2 cellular contexts compared by ENCODE assay signal in the genomic region with DNA sequence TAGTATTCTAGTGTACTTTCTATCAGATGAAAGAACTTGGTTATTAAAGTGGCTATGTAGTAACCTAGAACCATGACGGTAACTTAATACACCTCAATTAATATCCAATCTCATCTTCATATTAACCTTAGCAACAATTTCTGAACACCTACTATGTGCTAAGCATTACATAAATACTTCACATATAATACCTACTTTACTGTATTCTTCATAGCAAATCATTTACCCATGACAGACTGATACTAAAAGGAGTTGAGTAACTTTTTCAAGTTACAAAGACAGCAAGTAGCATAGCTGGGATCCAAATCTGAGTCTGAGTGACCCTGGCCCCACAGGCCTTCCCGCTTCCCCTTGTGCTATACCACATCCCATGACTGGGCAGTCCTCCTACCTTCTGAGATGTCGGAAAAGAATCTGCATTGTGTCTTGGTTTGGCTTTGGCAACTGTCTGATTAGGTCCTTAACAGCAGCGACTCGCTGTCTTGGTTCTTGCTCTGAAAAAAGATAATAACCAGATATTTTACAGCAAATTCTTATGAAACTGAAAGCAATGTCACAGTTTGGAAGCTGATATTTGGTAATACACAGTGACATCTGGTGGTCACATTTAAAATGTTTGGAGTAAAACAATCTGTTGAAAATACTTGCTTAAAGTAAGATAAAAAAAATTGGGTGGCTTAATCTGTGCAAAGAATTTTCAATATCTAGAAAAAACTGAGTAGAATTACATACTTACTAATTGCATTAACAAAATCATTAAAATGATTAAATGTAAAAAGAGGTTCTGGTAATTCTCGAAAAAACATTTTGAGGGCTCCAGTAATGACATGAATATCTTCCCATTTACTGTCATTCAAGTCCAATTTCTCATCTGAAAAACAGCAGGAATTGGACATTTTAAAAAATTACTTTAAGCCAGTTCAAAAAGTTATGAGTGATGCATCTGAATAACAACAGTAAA.
TF ChIP-seq lines count a peak whose summit lies in the region.

No MANE protein-coding gene starts in this region.

TF ChIP-seq in HCT116, 20 proteins besides CTCF, POLR2A, EP300 and RAD21:
- TF ChIP-seq POLR2AphosphoS5 (IDR thresholded peaks at IDR 0.05; ENCODE audit: low read depth, low read length): no peak
- no peak for TF ChIP-seq CBX3 (IDR thresholded peaks at IDR 0.05; ENCODE audit: low read depth)
- TF ChIP-seq, protein P1, sequence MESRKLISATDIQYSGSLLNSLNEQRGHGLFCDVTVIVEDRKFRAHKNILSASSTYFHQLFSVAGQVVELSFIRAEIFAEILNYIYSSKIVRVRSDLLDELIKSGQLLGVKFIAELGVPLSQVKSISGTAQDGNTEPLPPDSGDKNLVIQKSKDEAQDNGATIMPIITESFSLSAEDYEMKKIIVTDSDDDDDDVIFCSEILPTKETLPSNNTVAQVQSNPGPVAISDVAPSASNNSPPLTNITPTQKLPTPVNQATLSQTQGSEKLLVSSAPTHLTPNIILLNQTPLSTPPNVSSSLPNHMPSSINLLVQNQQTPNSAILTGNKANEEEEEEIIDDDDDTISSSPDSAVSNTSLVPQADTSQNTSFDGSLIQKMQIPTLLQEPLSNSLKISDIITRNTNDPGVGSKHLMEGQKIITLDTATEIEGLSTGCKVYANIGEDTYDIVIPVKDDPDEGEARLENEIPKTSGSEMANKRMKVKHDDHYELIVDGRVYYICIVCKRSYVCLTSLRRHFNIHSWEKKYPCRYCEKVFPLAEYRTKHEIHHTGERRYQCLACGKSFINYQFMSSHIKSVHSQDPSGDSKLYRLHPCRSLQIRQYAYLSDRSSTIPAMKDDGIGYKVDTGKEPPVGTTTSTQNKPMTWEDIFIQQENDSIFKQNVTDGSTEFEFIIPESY (IDR thresholded peaks at IDR 0.05; ENCODE audit: extremely low read depth, insufficient replicate concordance, low read length): no peak
- TF ChIP-seq SIN3A (IDR thresholded peaks at IDR 0.05; ENCODE audit: low read depth): no peak
- TF ChIP-seq SP1 (IDR thresholded peaks at IDR 0.05; ENCODE audit: low read depth): no peak
- no peak for TF ChIP-seq TCF7L2 (IDR thresholded peaks at IDR 0.05; ENCODE audit: borderline replicate concordance, extremely low read depth, insufficient read depth, insufficient read length)
- TF ChIP-seq, protein P2, sequence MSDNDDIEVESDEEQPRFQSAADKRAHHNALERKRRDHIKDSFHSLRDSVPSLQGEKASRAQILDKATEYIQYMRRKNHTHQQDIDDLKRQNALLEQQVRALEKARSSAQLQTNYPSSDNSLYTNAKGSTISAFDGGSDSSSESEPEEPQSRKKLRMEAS (IDR thresholded peaks at IDR 0.05): no peak
- TF ChIP-seq, protein P3, sequence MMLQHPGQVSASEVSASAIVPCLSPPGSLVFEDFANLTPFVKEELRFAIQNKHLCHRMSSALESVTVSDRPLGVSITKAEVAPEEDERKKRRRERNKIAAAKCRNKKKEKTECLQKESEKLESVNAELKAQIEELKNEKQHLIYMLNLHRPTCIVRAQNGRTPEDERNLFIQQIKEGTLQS (IDR thresholded peaks at IDR 0.05): no peak
- TF ChIP-seq EZH2phosphoT487 (IDR thresholded peaks at IDR 0.05; ENCODE audit: borderline replicate concordance): no peak
- TF ChIP-seq CEBPB (IDR thresholded peaks at IDR 0.05; ENCODE audit: low read depth): no peak

TF ChIP-seq in GM12878, 131 proteins besides CTCF, POLR2A, EP300 and RAD21:
- TF ChIP-seq SPI1 (IDR thresholded peaks at IDR 0.05; ENCODE audit: borderline replicate concordance, insufficient read depth, low read depth, low read length) (peak; percentile 59; the same call in 1 of the 2 replicates), RUNX3 (IDR thresholded peaks at IDR 0.05; ENCODE audit: low read length) (peak; percentile 37; the same call in 1 of the 2 replicates), KDM1A (IDR thresholded peaks at IDR 0.05; ENCODE audit: borderline replicate concordance) (no peak), CBFB (IDR thresholded peaks at IDR 0.05; ENCODE audit: low read depth) (no peak), DPF2 (IDR thresholded peaks at IDR 0.05) (peak; percentile 72), ZSCAN29 (IDR thresholded peaks at IDR 0.05) (no peak), CREM (IDR thresholded peaks at IDR 0.05; ENCODE audit: low read depth) (no peak), SMC3 (IDR thresholded peaks at IDR 0.05; ENCODE audit: borderline replicate concordance, low read length) (peak; percentile 65; the same call in 1 of the 2 replicates), EGR1 (IDR thresholded peaks at IDR 0.05; ENCODE audit: borderline replicate concordance in 1 of 2, low read depth in 2 of 2, low read length in 2 of 2) (no peak), SREBF2 (IDR thresholded peaks at IDR 0.05; ENCODE audit: low read length) (no peak), HDGF (IDR thresholded peaks at IDR 0.05) (peak; percentile 68; the same call in 1 of the 2 replicates), EED (IDR thresholded peaks at IDR 0.05; ENCODE audit: low read depth) (0 out of 2 replicates have a peak, but pooled peaks have one; percentile 27), CBX5 (IDR thresholded peaks at IDR 0.05; ENCODE audit: low read depth) (no peak), BRCA1 (IDR thresholded peaks at IDR 0.05; ENCODE audit: low read depth, low read length) (no peak), ZNF622 (IDR thresholded peaks at IDR 0.05) (no peak)
- TF ChIP-seq, protein P4, sequence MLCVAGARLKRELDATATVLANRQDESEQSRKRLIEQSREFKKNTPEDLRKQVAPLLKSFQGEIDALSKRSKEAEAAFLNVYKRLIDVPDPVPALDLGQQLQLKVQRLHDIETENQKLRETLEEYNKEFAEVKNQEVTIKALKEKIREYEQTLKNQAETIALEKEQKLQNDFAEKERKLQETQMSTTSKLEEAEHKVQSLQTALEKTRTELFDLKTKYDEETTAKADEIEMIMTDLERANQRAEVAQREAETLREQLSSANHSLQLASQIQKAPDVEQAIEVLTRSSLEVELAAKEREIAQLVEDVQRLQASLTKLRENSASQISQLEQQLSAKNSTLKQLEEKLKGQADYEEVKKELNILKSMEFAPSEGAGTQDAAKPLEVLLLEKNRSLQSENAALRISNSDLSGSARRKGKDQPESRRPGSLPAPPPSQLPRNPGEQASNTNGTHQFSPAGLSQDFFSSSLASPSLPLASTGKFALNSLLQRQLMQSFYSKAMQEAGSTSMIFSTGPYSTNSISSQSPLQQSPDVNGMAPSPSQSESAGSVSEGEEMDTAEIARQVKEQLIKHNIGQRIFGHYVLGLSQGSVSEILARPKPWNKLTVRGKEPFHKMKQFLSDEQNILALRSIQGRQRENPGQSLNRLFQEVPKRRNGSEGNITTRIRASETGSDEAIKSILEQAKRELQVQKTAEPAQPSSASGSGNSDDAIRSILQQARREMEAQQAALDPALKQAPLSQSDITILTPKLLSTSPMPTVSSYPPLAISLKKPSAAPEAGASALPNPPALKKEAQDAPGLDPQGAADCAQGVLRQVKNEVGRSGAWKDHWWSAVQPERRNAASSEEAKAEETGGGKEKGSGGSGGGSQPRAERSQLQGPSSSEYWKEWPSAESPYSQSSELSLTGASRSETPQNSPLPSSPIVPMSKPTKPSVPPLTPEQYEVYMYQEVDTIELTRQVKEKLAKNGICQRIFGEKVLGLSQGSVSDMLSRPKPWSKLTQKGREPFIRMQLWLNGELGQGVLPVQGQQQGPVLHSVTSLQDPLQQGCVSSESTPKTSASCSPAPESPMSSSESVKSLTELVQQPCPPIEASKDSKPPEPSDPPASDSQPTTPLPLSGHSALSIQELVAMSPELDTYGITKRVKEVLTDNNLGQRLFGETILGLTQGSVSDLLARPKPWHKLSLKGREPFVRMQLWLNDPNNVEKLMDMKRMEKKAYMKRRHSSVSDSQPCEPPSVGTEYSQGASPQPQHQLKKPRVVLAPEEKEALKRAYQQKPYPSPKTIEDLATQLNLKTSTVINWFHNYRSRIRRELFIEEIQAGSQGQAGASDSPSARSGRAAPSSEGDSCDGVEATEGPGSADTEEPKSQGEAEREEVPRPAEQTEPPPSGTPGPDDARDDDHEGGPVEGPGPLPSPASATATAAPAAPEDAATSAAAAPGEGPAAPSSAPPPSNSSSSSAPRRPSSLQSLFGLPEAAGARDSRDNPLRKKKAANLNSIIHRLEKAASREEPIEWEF (IDR thresholded peaks at IDR 0.05; ENCODE audit: insufficient replicate concordance, low read depth, low read length): no peak
- TF ChIP-seq, protein P5, sequence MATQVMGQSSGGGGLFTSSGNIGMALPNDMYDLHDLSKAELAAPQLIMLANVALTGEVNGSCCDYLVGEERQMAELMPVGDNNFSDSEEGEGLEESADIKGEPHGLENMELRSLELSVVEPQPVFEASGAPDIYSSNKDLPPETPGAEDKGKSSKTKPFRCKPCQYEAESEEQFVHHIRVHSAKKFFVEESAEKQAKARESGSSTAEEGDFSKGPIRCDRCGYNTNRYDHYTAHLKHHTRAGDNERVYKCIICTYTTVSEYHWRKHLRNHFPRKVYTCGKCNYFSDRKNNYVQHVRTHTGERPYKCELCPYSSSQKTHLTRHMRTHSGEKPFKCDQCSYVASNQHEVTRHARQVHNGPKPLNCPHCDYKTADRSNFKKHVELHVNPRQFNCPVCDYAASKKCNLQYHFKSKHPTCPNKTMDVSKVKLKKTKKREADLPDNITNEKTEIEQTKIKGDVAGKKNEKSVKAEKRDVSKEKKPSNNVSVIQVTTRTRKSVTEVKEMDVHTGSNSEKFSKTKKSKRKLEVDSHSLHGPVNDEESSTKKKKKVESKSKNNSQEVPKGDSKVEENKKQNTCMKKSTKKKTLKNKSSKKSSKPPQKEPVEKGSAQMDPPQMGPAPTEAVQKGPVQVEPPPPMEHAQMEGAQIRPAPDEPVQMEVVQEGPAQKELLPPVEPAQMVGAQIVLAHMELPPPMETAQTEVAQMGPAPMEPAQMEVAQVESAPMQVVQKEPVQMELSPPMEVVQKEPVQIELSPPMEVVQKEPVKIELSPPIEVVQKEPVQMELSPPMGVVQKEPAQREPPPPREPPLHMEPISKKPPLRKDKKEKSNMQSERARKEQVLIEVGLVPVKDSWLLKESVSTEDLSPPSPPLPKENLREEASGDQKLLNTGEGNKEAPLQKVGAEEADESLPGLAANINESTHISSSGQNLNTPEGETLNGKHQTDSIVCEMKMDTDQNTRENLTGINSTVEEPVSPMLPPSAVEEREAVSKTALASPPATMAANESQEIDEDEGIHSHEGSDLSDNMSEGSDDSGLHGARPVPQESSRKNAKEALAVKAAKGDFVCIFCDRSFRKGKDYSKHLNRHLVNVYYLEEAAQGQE (IDR thresholded peaks at IDR 0.05; ENCODE audit: low read depth, low read length): no peak
- TF ChIP-seq, protein P6, sequence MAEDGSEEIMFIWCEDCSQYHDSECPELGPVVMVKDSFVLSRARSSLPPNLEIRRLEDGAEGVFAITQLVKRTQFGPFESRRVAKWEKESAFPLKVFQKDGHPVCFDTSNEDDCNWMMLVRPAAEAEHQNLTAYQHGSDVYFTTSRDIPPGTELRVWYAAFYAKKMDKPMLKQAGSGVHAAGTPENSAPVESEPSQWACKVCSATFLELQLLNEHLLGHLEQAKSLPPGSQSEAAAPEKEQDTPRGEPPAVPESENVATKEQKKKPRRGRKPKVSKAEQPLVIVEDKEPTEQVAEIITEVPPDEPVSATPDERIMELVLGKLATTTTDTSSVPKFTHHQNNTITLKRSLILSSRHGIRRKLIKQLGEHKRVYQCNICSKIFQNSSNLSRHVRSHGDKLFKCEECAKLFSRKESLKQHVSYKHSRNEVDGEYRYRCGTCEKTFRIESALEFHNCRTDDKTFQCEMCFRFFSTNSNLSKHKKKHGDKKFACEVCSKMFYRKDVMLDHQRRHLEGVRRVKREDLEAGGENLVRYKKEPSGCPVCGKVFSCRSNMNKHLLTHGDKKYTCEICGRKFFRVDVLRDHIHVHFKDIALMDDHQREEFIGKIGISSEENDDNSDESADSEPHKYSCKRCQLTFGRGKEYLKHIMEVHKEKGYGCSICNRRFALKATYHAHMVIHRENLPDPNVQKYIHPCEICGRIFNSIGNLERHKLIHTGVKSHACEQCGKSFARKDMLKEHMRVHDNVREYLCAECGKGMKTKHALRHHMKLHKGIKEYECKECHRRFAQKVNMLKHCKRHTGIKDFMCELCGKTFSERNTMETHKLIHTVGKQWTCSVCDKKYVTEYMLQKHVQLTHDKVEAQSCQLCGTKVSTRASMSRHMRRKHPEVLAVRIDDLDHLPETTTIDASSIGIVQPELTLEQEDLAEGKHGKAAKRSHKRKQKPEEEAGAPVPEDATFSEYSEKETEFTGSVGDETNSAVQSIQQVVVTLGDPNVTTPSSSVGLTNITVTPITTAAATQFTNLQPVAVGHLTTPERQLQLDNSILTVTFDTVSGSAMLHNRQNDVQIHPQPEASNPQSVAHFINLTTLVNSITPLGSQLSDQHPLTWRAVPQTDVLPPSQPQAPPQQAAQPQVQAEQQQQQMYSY (CRISPR knock-in tag; IDR thresholded peaks at IDR 0.05): no peak
- TF ChIP-seq, protein P7, sequence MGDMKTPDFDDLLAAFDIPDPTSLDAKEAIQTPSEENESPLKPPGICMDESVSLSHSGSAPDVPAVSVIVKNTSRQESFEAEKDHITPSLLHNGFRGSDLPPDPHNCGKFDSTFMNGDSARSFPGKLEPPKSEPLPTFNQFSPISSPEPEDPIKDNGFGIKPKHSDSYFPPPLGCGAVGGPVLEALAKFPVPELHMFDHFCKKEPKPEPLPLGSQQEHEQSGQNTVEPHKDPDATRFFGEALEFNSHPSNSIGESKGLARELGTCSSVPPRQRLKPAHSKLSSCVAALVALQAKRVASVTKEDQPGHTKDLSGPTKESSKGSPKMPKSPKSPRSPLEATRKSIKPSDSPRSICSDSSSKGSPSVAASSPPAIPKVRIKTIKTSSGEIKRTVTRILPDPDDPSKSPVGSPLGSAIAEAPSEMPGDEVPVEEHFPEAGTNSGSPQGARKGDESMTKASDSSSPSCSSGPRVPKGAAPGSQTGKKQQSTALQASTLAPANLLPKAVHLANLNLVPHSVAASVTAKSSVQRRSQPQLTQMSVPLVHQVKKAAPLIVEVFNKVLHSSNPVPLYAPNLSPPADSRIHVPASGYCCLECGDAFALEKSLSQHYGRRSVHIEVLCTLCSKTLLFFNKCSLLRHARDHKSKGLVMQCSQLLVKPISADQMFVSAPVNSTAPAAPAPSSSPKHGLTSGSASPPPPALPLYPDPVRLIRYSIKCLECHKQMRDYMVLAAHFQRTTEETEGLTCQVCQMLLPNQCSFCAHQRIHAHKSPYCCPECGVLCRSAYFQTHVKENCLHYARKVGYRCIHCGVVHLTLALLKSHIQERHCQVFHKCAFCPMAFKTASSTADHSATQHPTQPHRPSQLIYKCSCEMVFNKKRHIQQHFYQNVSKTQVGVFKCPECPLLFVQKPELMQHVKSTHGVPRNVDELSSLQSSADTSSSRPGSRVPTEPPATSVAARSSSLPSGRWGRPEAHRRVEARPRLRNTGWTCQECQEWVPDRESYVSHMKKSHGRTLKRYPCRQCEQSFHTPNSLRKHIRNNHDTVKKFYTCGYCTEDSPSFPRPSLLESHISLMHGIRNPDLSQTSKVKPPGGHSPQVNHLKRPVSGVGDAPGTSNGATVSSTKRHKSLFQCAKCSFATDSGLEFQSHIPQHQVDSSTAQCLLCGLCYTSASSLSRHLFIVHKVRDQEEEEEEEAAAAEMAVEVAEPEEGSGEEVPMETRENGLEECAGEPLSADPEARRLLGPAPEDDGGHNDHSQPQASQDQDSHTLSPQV (IDR thresholded peaks at IDR 0.05): 0 out of 2 replicates have a peak, but pooled peaks have one; percentile 18
- TF ChIP-seq, protein P8, sequence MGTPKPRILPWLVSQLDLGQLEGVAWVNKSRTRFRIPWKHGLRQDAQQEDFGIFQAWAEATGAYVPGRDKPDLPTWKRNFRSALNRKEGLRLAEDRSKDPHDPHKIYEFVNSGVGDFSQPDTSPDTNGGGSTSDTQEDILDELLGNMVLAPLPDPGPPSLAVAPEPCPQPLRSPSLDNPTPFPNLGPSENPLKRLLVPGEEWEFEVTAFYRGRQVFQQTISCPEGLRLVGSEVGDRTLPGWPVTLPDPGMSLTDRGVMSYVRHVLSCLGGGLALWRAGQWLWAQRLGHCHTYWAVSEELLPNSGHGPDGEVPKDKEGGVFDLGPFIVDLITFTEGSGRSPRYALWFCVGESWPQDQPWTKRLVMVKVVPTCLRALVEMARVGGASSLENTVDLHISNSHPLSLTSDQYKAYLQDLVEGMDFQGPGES (IDR thresholded peaks at IDR 0.05): no peak
TF ChIP-seq in GM12878: peak in this region for 7.
